Comparison of ENCODE assay signal across 9 cellular contexts in the genomic region with DNA sequence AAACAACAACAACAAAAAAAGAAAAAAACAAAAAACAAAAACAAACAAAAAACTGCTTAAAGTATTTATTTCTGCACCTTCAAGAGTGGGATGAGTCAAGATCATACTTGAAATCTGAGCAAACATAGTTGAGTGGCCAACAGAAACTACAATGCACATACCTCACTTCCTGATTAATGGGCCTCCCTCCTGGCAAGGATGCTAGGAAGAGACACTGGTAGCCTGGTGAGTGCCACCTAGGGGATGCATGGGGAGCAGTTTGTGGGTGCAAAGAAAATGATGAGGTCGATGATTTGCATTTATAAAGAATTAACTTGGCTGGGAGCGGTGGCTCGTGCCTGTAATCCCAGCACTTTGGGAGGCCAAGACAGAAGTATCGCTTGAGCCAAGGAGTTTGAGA.
A peak's percentile ranks its signal among the peaks of the same experiment; 100 is the strongest.
DNase-seq lines count a peak whose midpoint lies in the region; ATAC-seq and TF ChIP-seq lines count a peak whose summit lies in the region.
"Had no signal": no experiment of that assay in that cellular context is flagged by ENCODE, and none has a peak within 500 bp of the region (broad histone marks: within the 10 kb centered on the region; RNA-seq: fewer than 3 reads in every experiment).

No MANE protein-coding gene starts in this region.

- H3K27me3 ChIP-seq in hepatocyte: no peaks in the 10 kb centered on the region
- no peaks in the 10 kb centered on the region for H3K27me3 ChIP-seq in suprapubic skin

- H3K36me3 ChIP-seq in hepatocyte (replicated peaks; ENCODE audit: insufficient read depth, low read depth) (no peaks in the 10 kb centered on the region), suprapubic skin (no peaks in the 10 kb centered on the region)

- H2AFZ ChIP-seq in hepatocyte: no peak overlapping the region

- no peaks in the 10 kb centered on the region for H3K4me1 Mint-ChIP-seq in activated CD8-positive, alpha-beta memory T cell treated with anti-CD3 and anti-CD28 coated beads, Interleukin-2, amount 10 ng/mL, durations not matched to agents 7 days and 5 days

- no peaks in the 10 kb centered on the region for H3K9me3 ChIP-seq in hepatocyte (ENCODE audit: low read depth)
- H3K9me3 ChIP-seq in suprapubic skin: no peaks in the 10 kb centered on the region

- H3K27ac ChIP-seq in hepatocyte: no peak overlapping the region
- no peak overlapping the region for H3K27ac ChIP-seq in suprapubic skin

- CTCF ChIA-PET in activated CD8-positive, alpha-beta memory T cell treated with anti-CD3 and anti-CD28 coated beads, Interleukin-2, amount 10 ng/mL, durations not matched to agents 7 days and 5 days (lab: Charles Lee): no interaction called here

- WGBS in hepatocyte (ENCODE audit: low lambda C conversion rate, missing lambda C conversion rate): 93% methylated on average over 4 of the region's 4 CpGs
- WGBS in suprapubic skin: 85% methylated on average over 4 of the region's 4 CpGs

- no peak for TF ChIP-seq POLR2A in suprapubic skin (IDR thresholded peaks at IDR 0.05)

- H3K4me1 ChIP-seq in hepatocyte (ENCODE audit: insufficient read depth) (peaks cover 4% of the 10 kb centered on the region), suprapubic skin (peaks cover 39% of the 10 kb centered on the region)

- H4K20me1 ChIP-seq in hepatocyte (ENCODE audit: insufficient read depth, poor library complexity, severe bottlenecking): no peaks in the 10 kb centered on the region

- no peak overlapping the region for H3K4me3 ChIP-seq in HFF-Myc (replicated peaks; ENCODE audit: low read depth, low read length)
- H3K4me3 ChIP-seq in hepatocyte: no peak overlapping the region
- no peak overlapping the region for H3K4me3 ChIP-seq in suprapubic skin

- no peaks in the 10 kb centered on the region for H3K36me3 Mint-ChIP-seq in activated CD8-positive, alpha-beta memory T cell treated with anti-CD3 and anti-CD28 coated beads, Interleukin-2, amount 10 ng/mL, durations not matched to agents 7 days and 5 days

- ATAC-seq in HG02870 (IDR thresholded peaks at IDR 0.05; ENCODE audit: unreplicated experiment): no peak
- ATAC-seq in activated CD8-positive, alpha-beta memory T cell treated with anti-CD3 and anti-CD28 coated beads, Interleukin-2, amount 10 ng/mL, durations not matched to agents 7 days and 5 days: no peak
- ATAC-seq in HG03457 (IDR thresholded peaks at IDR 0.05; ENCODE audit: unreplicated experiment): no peak

- H3K79me2 ChIP-seq in hepatocyte: no peaks in the 10 kb centered on the region

- TF ChIP-seq CTCF in HFF-Myc (IDR thresholded peaks at IDR 0.05; ENCODE audit: low read depth, low read length, missing control alignments) (peak; percentile 23), hepatocyte (IDR thresholded peaks at IDR 0.05; ENCODE audit: poor library complexity) (peak; percentile 16), suprapubic skin (IDR thresholded peaks at IDR 0.05) (no peak)

- no peak overlapping the region for H3K27ac Mint-ChIP-seq in activated CD8-positive, alpha-beta memory T cell treated with anti-CD3 and anti-CD28 coated beads, Interleukin-2, amount 10 ng/mL, durations not matched to agents 7 days and 5 days

- peak; percentile 35 for DNase-seq in COLO829 (ENCODE audit: low spot score)
- DNase-seq in HFF-Myc (ENCODE audit: extremely low read depth, low read depth): no peak
- peak; percentile 81 for DNase-seq in RKO (ENCODE audit: low spot score)
- no peak for DNase-seq in hepatocyte (ENCODE audit: low spot score)
- DNase-seq in activated CD8-positive, alpha-beta memory T cell treated with anti-CD3 and anti-CD28 coated beads, Interleukin-2, amount 10 ng/mL, durations not matched to agents 7 days and 5 days: no peak
- no peak for DNase-seq in suprapubic skin (ENCODE audit: low spot score in 2 of 2)
- DNase-seq: occipital lobe had no signal

- H3K27me3 Mint-ChIP-seq in activated CD8-positive, alpha-beta memory T cell treated with anti-CD3 and anti-CD28 coated beads, Interleukin-2, amount 10 ng/mL, durations not matched to agents 7 days and 5 days: no peaks in the 10 kb centered on the region

- no peak overlapping the region for H3K4me2 ChIP-seq in hepatocyte

- H3K9me3 Mint-ChIP-seq in activated CD8-positive, alpha-beta memory T cell treated with anti-CD3 and anti-CD28 coated beads, Interleukin-2, amount 10 ng/mL, durations not matched to agents 7 days and 5 days (ENCODE audit: low read depth): no peaks in the 10 kb centered on the region

- no peak for TF ChIP-seq EP300 in suprapubic skin (IDR thresholded peaks at IDR 0.05)

- no peaks in the 10 kb centered on the region for H3K9me2 ChIP-seq in hepatocyte (replicated peaks; ENCODE audit: insufficient read depth)

- no peak overlapping the region for H3K4me3 Mint-ChIP-seq in activated CD8-positive, alpha-beta memory T cell treated with anti-CD3 and anti-CD28 coated beads, Interleukin-2, amount 10 ng/mL, durations not matched to agents 7 days and 5 days

Comparison
In these comparisons a context has a peak if more than half of its experiments do, and no peak if none do; other contexts are left out.
1. DNase-seq: peak in COLO829 (single experiment) and RKO (single experiment); none in HFF-Myc (single experiment), hepatocyte (single experiment), activated CD8-positive, alpha-beta memory T cell treated with anti-CD3 and anti-CD28 coated beads, Interleukin-2, amount 10 ng/mL, durations not matched to agents 7 days and 5 days (single experiment) and suprapubic skin (0 of 2).
2. CTCF ChIP-seq: peak in HFF-Myc (single experiment) and hepatocyte (single experiment); none in suprapubic skin (0 of 2).